ENCODE assay signal across 8 cellular contexts in the genomic region with DNA sequence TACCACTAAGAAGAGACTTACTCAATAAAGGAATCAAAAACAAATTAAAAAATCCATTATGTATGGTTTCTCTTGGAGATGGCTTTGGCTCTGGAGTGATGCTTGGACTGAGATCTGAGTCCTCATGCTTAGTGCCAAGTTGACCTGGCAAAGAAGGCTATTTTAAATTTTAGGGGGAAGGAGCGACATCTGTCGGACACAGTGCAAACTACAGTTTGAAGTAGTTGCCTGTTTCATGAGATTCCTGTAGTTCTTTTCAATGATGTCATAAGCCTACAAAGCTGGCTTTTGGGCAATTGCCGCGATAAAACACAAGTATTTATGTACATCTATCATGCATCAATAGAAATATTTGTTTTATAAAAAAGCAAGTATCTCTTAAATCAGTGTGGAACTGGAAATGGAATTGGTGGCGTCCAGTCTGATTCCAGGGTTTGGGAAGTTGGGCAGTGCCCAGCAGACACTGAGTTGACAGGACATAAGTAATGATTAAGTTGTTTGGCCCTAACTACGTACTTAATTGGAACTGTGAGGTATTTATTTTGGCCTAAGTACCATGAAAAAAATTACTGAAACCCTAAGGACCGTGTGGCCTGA. TPM values are rescaled to one million over a fixed set of nuclear protein-coding genes. Genes with fewer than 3 reads are reported as not detected.
DNase-seq lines count a peak whose midpoint lies in the region; ATAC-seq and TF ChIP-seq lines count a peak whose summit lies in the region.

No MANE protein-coding gene starts in this region.

- DNase-seq in activated gamma-delta T cell treated with Interleukin-2 at 50 U/mL for 16 hours (peak; percentile 56), activated gamma-delta T cell (lab: John Stamatoyannopoulos, UW) (no peak), NCI-H1092 (lab: John Stamatoyannopoulos, UW) (peak; percentile 46), UCSD-AML1 (lab: John Stamatoyannopoulos, UW; ENCODE audit: unreplicated experiment) (peak; percentile 13), immature natural killer cell (peak; percentile 41 to 61 (median 56))
- DNase-seq in stimulated activated CD4-positive, alpha-beta T cell treated with anti-CD3 and anti-CD28 coated beads, Interleukin-12 subunit alpha, Interleukin-12 subunit beta, amount 100 ng/mL, for 4 hours: peak; percentile 50

- peak; percentile 78 to 89 for TF ChIP-seq CTCF in brain (conservative IDR thresholded peaks at IDR 0.05)

- no peak overlapping the region for H3K4me3 Mint-ChIP-seq in brain
- H3K4me3 Mint-ChIP-seq in immature natural killer cell: no peak overlapping the region

- H3K27me3 Mint-ChIP-seq in brain (no peaks in the 10 kb centered on the region), immature natural killer cell (ENCODE audit: low read depth in 3 of 3) (peaks cover 2 to 3% (median 2%) of the 10 kb centered on the region in 3 donors)

- peak overlapping the region in 3 of 5 experiments; percentile 10 to 61 (median 43) for H3K27ac Mint-ChIP-seq in brain
- no peak overlapping the region for H3K27ac Mint-ChIP-seq in immature natural killer cell

- ATAC-seq in GM21529 (IDR thresholded peaks at IDR 0.05; ENCODE audit: unreplicated experiment): no peak

- H3K9me3 Mint-ChIP-seq in brain (no peaks in the 10 kb centered on the region), immature natural killer cell (no peaks in the 10 kb centered on the region)

- peaks cover 30% of the 10 kb centered on the region for H3K36me3 Mint-ChIP-seq in brain
- H3K36me3 Mint-ChIP-seq in immature natural killer cell: peaks cover 0 to 4% (median 0%) of the 10 kb centered on the region in 3 donors

- H3K4me1 Mint-ChIP-seq in brain (peaks cover 14% of the 10 kb centered on the region), immature natural killer cell (peaks cover 0 to 4% of the 10 kb centered on the region in 2 donors)

RNA-seq across cellular contexts. Expression of gene TBCE, which starts 50.0 kb away (rescaled TPM):
- 20.0 TPM for polyA plus RNA-seq in brain (ENCODE audit: insufficient read depth, low read depth, low replicate concordance)
- 10 to 100 TPM in 2 of 3 donors, 1 to 10 TPM in 1; 6.0 to 21.1 (median 16.5) TPM for polyA plus RNA-seq in immature natural killer cell

Comparison
In these comparisons a context has a peak if more than half of its experiments do, and no peak if none do; other contexts are left out.
1. H3K27ac Mint-ChIP-seq: peak in brain (3 of 5); none in immature natural killer cell (0 of 6).